1 cellular context compared by ENCODE assay signal in genomic region chr19:35486268-35486708, GRCh38.
TF ChIP-seq lines count a peak whose summit lies in the region.

No MANE protein-coding gene starts in this region.

TF ChIP-seq in HepG2, 621 proteins besides CTCF, POLR2A, EP300 and RAD21 (continued from another document and continues in another):
- no peak for TF ChIP-seq ZBTB40 (IDR thresholded peaks at IDR 0.05)
- TF ChIP-seq ZBTB40 (CRISPR knock-in tag; IDR thresholded peaks at IDR 0.05): no peak
- peak; percentile 58; the same call in 1 of the 2 replicates for TF ChIP-seq AHDC1 (CRISPR knock-in tag; IDR thresholded peaks at IDR 0.05; ENCODE audit: borderline replicate concordance)
- TF ChIP-seq PRPF4 (IDR thresholded peaks at IDR 0.05; ENCODE audit: low read depth, low read length, poor library complexity, severe bottlenecking): no peak
- TF ChIP-seq ZNF598 (CRISPR knock-in tag; IDR thresholded peaks at IDR 0.05; ENCODE audit: borderline replicate concordance): no peak
- no peak for TF ChIP-seq ZNF7 (CRISPR knock-in tag; IDR thresholded peaks at IDR 0.05)
- TF ChIP-seq ZBTB20 (CRISPR knock-in tag; IDR thresholded peaks at IDR 0.05; ENCODE audit: borderline replicate concordance, low read depth): no peak
- 0 out of 2 replicates have a peak, but pooled peaks have one; percentile 37 for TF ChIP-seq ARNTL (CRISPR knock-in tag; IDR thresholded peaks at IDR 0.05)
- TF ChIP-seq CHCHD3 (CRISPR knock-in tag; IDR thresholded peaks at IDR 0.05): no peak
- TF ChIP-seq MAZ (IDR thresholded peaks at IDR 0.05; ENCODE audit: borderline replicate concordance, low read depth, low read length): no peak
- TF ChIP-seq MAZ (CRISPR knock-in tag; IDR thresholded peaks at IDR 0.05; ENCODE audit: low read depth): no peak
- no peak for TF ChIP-seq GLI4 (CRISPR knock-in tag; IDR thresholded peaks at IDR 0.05; ENCODE audit: borderline replicate concordance)
- TF ChIP-seq ZC3H13 (CRISPR knock-in tag; IDR thresholded peaks at IDR 0.05): no peak
- no peak for TF ChIP-seq HMG20B (CRISPR knock-in tag; conservative IDR thresholded peaks at IDR 0.05)
- TF ChIP-seq KDM2A (CRISPR knock-in tag; IDR thresholded peaks at IDR 0.05; ENCODE audit: borderline replicate concordance, low read depth): no peak
- peak; percentile 70; the same call in 1 of the 2 replicates for TF ChIP-seq SIX1 (CRISPR knock-in tag; IDR thresholded peaks at IDR 0.05; ENCODE audit: borderline replicate concordance)
- no peak for TF ChIP-seq DMAP1 (CRISPR knock-in tag; IDR thresholded peaks at IDR 0.05)
- no peak for TF ChIP-seq MYPOP (CRISPR knock-in tag; IDR thresholded peaks at IDR 0.05)
- TF ChIP-seq THAP9 (CRISPR knock-in tag; IDR thresholded peaks at IDR 0.05; ENCODE audit: borderline replicate concordance): no peak
- no peak for TF ChIP-seq ELK4 (CRISPR knock-in tag; IDR thresholded peaks at IDR 0.05; ENCODE audit: borderline replicate concordance)
- TF ChIP-seq ZNF264 (CRISPR knock-in tag; IDR thresholded peaks at IDR 0.05): no peak
- TF ChIP-seq ELF1 (CRISPR knock-in tag; IDR thresholded peaks at IDR 0.05): no peak
- no peak for TF ChIP-seq FOXP1 (IDR thresholded peaks at IDR 0.05)
- TF ChIP-seq FOXP1 (CRISPR knock-in tag; IDR thresholded peaks at IDR 0.05): peak; percentile 30; the same call in 1 of the 2 replicates
- TF ChIP-seq ZNF615 (CRISPR knock-in tag; IDR thresholded peaks at IDR 0.05; ENCODE audit: borderline replicate concordance): no peak
- TF ChIP-seq PRDM15 (CRISPR knock-in tag; IDR thresholded peaks at IDR 0.05): no peak
- no peak for TF ChIP-seq ZNF460 (CRISPR knock-in tag; IDR thresholded peaks at IDR 0.05; ENCODE audit: borderline replicate concordance)
